In the genomic region with DNA sequence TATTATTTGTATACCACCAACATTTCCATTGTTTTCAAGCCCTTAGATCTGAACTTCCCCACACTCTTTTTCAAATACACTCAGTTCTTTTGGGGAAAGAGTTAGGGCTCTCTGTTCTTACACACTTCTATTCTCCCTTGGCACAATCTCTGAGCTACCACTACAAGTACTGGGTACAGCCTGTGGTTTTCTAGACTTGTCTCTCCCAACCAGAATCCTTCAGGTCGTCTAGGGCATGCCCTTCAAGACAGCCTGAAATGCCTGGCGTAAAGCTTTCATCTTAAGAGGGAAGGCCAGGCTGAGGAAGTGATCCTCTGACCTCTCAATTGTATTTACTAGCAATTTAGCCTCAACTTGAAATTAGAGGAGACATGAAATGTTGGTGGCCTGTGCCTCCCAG, we compare ENCODE assay signal across 26 cellular contexts.
"Had no signal": no experiment of that assay in that cellular context is flagged by ENCODE, and none has a peak within 500 bp of the region (broad histone marks: within the 10 kb centered on the region; RNA-seq: fewer than 3 reads in every experiment).

No MANE protein-coding gene starts in this region.

- H3K4me3 Mint-ChIP-seq: activated naive CD4-positive, alpha-beta T cell treated with anti-CD3 and anti-CD28 coated beads, Interleukin-2, amount 10 ng/mL, durations not matched to agents 7 days and 5 days; activated naive CD8-positive, alpha-beta T cell treated with anti-CD3 and anti-CD28 coated beads for 36 hours; activated T-cell treated with anti-CD3 and anti-CD28 coated beads, Interleukin-2, amount 50 U/mL, for 4 hours; central memory CD8-positive, alpha-beta T cell; WTC11 had no signal

- H3K27me3 Mint-ChIP-seq: activated naive CD4-positive, alpha-beta T cell treated with anti-CD3 and anti-CD28 coated beads, Interleukin-2, amount 10 ng/mL, durations not matched to agents 7 days and 5 days; activated naive CD8-positive, alpha-beta T cell treated with anti-CD3 and anti-CD28 coated beads for 36 hours; central memory CD8-positive, alpha-beta T cell had no signal

- H3K4me1 ChIP-seq: ascending aorta had no signal

- H3K27ac Mint-ChIP-seq: activated naive CD4-positive, alpha-beta T cell treated with anti-CD3 and anti-CD28 coated beads, Interleukin-2, amount 10 ng/mL, durations not matched to agents 7 days and 5 days; activated naive CD8-positive, alpha-beta T cell treated with anti-CD3 and anti-CD28 coated beads for 36 hours; activated T-helper 2 cell treated with anti-CD3 and anti-CD28 coated beads, Interferon-gamma antibody, Interleukin-2, Interleukin-4, amounts not matched to agents 10 μg/mL and 5 μg/mL and 100 μg/mL, durations not matched to agents 14 hours and 24 hours and 36 hours; WTC11 had no signal

- H3K27me3 ChIP-seq: ascending aorta, body of pancreas had no signal

- H3K36me3 Mint-ChIP-seq: activated naive CD4-positive, alpha-beta T cell treated with anti-CD3 and anti-CD28 coated beads, Interleukin-2, amount 10 ng/mL, durations not matched to agents 7 days and 5 days; activated naive CD8-positive, alpha-beta T cell treated with anti-CD3 and anti-CD28 coated beads for 36 hours had no signal

- H3K9me3 ChIP-seq: ascending aorta, body of pancreas had no signal

- H3K27ac ChIP-seq: ascending aorta, body of pancreas, SK-N-MC had no signal

- H3K4me1 Mint-ChIP-seq: activated naive CD8-positive, alpha-beta T cell treated with anti-CD3 and anti-CD28 coated beads for 36 hours; central memory CD8-positive, alpha-beta T cell; WTC11 had no signal

- DNase-seq: activated CD4-positive, alpha-beta T cell treated with anti-CD3 and anti-CD28 coated beads for 48 hours; activated CD4-positive, alpha-beta T cell treated with anti-CD3 and anti-CD28 coated beads, Interleukin-2, amount 50 U/mL, for 4 hours; activated CD4-positive, CD25-positive, alpha-beta regulatory T cell treated with anti-CD3 and anti-CD28 coated beads, Interleukin-2, amount 50 U/mL, for 72 hours; activated CD8-positive, alpha-beta memory T cell treated with anti-CD3 and anti-CD28 coated beads for 24 hours; activated gamma-delta T cell treated with Interleukin-2 at 50 U/mL for 16 hours; activated naive CD4-positive, alpha-beta T cell treated with anti-CD3 and anti-CD28 coated beads, Interleukin-2, amount 10 ng/mL, durations not matched to agents 7 days and 5 days; activated naive CD8-positive, alpha-beta T cell treated with anti-CD3 and anti-CD28 coated beads for 36 hours; activated T-cell treated with anti-CD3 and anti-CD28 coated beads, Interleukin-2, amount 50 U/mL, for 4 hours; body of pancreas; Kasumi-1; NCI-H1048; NCI-H1417 treated with DMSO at 0.1 percent for 48 hours; NCI-H1694; NCI-H2029; NCI-H2107; NCI-H2171 treated with DMSO at 0.1 percent for 48 hours; NCI-H226; NCI-H526; NCI-H774; RPMI8226 had no signal

- H3K36me3 ChIP-seq: ascending aorta had no signal

- H3K4me3 ChIP-seq: ascending aorta, body of pancreas, K562, SK-N-MC had no signal
